8 cellular contexts compared by ENCODE assay signal in the genomic region with DNA sequence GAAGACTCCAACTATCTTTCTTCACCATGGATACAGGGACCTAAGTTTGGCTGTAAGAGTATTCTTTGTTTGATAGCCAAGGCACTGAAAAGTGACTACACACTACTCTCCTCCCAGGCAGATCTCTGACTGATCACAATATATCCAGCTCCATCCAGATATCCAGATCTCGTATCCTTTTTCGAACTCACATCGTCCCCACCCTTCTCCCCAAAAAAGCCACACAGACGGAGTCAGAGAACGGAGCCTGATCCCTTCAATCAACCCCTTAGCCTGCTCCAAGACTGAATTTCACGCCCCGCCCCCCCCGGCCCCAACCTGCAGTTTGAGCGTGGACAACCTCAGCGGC. TPM values are rescaled to one million over a fixed set of nuclear protein-coding genes. Genes with fewer than 3 reads are reported as not detected.
A peak's percentile ranks its signal among the peaks of the same experiment; 100 is the strongest.
DNase-seq lines count a peak whose midpoint lies in the region; ATAC-seq and TF ChIP-seq lines count a peak whose summit lies in the region.

No MANE protein-coding gene starts in this region.

- no peaks in the 10 kb centered on the region for H3K27me3 ChIP-seq in spleen (replicated peaks in 1 of 7)

- TF ChIP-seq POLR2A in spleen (IDR thresholded peaks at IDR 0.05): no peak

- H3K4me1 ChIP-seq in spleen: peaks cover 7 to 30% (median 18%) of the 10 kb centered on the region in 6 donors

- no peak for TF ChIP-seq CTCF in activated CD8-positive, alpha-beta T cell treated with anti-CD3 and anti-CD28 coated beads for 36 hours (IDR thresholded peaks at IDR 0.05)
- TF ChIP-seq CTCF in spleen (IDR thresholded peaks at IDR 0.05 in 8 of 11, conservative IDR thresholded peaks at IDR 0.05 in 3 of 11): no peak

- no peaks in the 10 kb centered on the region for H3K27me3 Mint-ChIP-seq in activated T-cell treated with anti-CD3 and anti-CD28 coated beads, Interleukin-2, amount 50 U/mL, for 4 hours (ENCODE audit: low read depth)
- H3K27me3 Mint-ChIP-seq in activated CD8-positive, alpha-beta T cell treated with anti-CD3 and anti-CD28 coated beads for 36 hours: no peaks in the 10 kb centered on the region

- peak overlapping the region; percentile 96 for H3K4me3 Mint-ChIP-seq in activated T-cell treated with anti-CD3 and anti-CD28 coated beads, Interleukin-2, amount 50 U/mL, for 4 hours
- H3K4me3 Mint-ChIP-seq in activated CD8-positive, alpha-beta T cell treated with anti-CD3 and anti-CD28 coated beads for 36 hours: peak overlapping the region; percentile 99

- H3K9me3 Mint-ChIP-seq in activated T-cell treated with anti-CD3 and anti-CD28 coated beads, Interleukin-2, amount 50 U/mL, for 4 hours: peaks cover 15% of the 10 kb centered on the region
- peaks cover 12% of the 10 kb centered on the region for H3K9me3 Mint-ChIP-seq in activated CD8-positive, alpha-beta T cell treated with anti-CD3 and anti-CD28 coated beads for 36 hours

- H3K9me3 ChIP-seq in spleen: peaks cover 0 to 29% (median 25%) of the 10 kb centered on the region in 8 donors

- ATAC-seq in activated T-cell treated with anti-CD3 and anti-CD28 coated beads, Interleukin-2, amount 50 U/mL, for 4 hours: no peak
- ATAC-seq in activated CD8-positive, alpha-beta T cell treated with anti-CD3 and anti-CD28 coated beads for 36 hours: no peak
- ATAC-seq in GM19452 (IDR thresholded peaks at IDR 0.05; ENCODE audit: unreplicated experiment): no peak
- ATAC-seq in GM19395 (IDR thresholded peaks at IDR 0.05; ENCODE audit: unreplicated experiment): no peak
- ATAC-seq in HG03457 (IDR thresholded peaks at IDR 0.05; ENCODE audit: unreplicated experiment): no peak

- no peak for DNase-seq in activated T-cell treated with anti-CD3 and anti-CD28 coated beads, Interleukin-2, amount 50 U/mL, for 4 hours
- no peak for DNase-seq in activated T-cell treated with anti-CD3 and anti-CD28 coated beads for 4 hours
- DNase-seq in activated CD8-positive, alpha-beta T cell treated with anti-CD3 and anti-CD28 coated beads for 36 hours: no peak
- DNase-seq in spleen: no peak

- H3K4me3 ChIP-seq in iPS-11a (ENCODE audit: low read depth, low read length) (peak overlapping the region; percentile 99), spleen (peak overlapping the region; percentile 71 to 98 (median 88))

- POLR2A ChIA-PET in activated CD8-positive, alpha-beta T cell treated with anti-CD3 and anti-CD28 coated beads for 36 hours (lab: Charles Lee): no interaction called here

- peaks cover 26% of the 10 kb centered on the region for H3K4me1 Mint-ChIP-seq in activated T-cell treated with anti-CD3 and anti-CD28 coated beads, Interleukin-2, amount 50 U/mL, for 4 hours (ENCODE audit: low read depth)
- H3K4me1 Mint-ChIP-seq in activated CD8-positive, alpha-beta T cell treated with anti-CD3 and anti-CD28 coated beads for 36 hours (ENCODE audit: low read depth): peaks cover 16% of the 10 kb centered on the region

- CTCF ChIA-PET in activated CD8-positive, alpha-beta T cell treated with anti-CD3 and anti-CD28 coated beads for 36 hours (lab: Charles Lee): no interaction called here

- 1 to 2% (median 1%) methylated on average over 8 to 10 of the region's 10 CpGs for WGBS in spleen, 5 donors

- H3K27ac Mint-ChIP-seq in activated CD8-positive, alpha-beta T cell treated with anti-CD3 and anti-CD28 coated beads for 36 hours: peak overlapping the region; percentile 93

- no peaks in the 10 kb centered on the region for H3K36me3 ChIP-seq in spleen

- H3K27ac ChIP-seq in spleen: peak overlapping the region; percentile 16 to 83 (median 64)

- intact Hi-C loops in activated CD8-positive, alpha-beta T cell treated with anti-CD3 and anti-CD28 coated beads for 36 hours (cut with micrococcal nuclease): no loop called here
- intact Hi-C loops in spleen (cut with DNase I; ENCODE audit: low total_unique reads): no loop called here

- H3K36me3 Mint-ChIP-seq in activated T-cell treated with anti-CD3 and anti-CD28 coated beads, Interleukin-2, amount 50 U/mL, for 4 hours (ENCODE audit: insufficient read depth): peaks cover 13% of the 10 kb centered on the region
- H3K36me3 Mint-ChIP-seq in activated CD8-positive, alpha-beta T cell treated with anti-CD3 and anti-CD28 coated beads for 36 hours (ENCODE audit: low read depth): peaks cover 11% of the 10 kb centered on the region

RNA-seq across cellular contexts. Expression of a gene that starts 0.5 kb away (rescaled TPM):
- 10 to 100 TPM; 20.2 to 21.6 (median 21.3) TPM for total RNA-seq in activated T-cell treated with anti-CD3 and anti-CD28 coated beads, Interleukin-2, amount 50 U/mL, for 4 hours
- total RNA-seq in activated CD8-positive, alpha-beta T cell treated with anti-CD3 and anti-CD28 coated beads for 36 hours: 10 to 100 TPM; 12.9 to 15.2 TPM
- 10 to 100 TPM; 12.5 to 24.0 (median 15.6) TPM for total RNA-seq in spleen
- polyA plus RNA-seq in spleen: 1 to 10 TPM; 6.5 to 9.0 (median 7.2) TPM

RNA-seq across cellular contexts. Expression of a gene that starts 0.6 kb away (rescaled TPM):
- total RNA-seq in activated T-cell treated with anti-CD3 and anti-CD28 coated beads, Interleukin-2, amount 50 U/mL, for 4 hours: 10 to 100 TPM in 1 of 3 donors, 1 to 10 TPM in 2; 6.8 to 11.3 (median 8.5) TPM
- 1 to 10 TPM; 5.0 to 6.6 TPM for total RNA-seq in activated CD8-positive, alpha-beta T cell treated with anti-CD3 and anti-CD28 coated beads for 36 hours
- total RNA-seq in spleen: 1 to 10 TPM; 2.4 to 8.3 (median 5.4) TPM
- 10 to 100 TPM in 2 of 3 donors, 1 to 10 TPM in 1; 8.9 to 12.2 (median 10.5) TPM for polyA plus RNA-seq in spleen

RNA-seq across cellular contexts. Expression of a gene that starts 14.5 kb away (rescaled TPM):
- total RNA-seq in activated T-cell treated with anti-CD3 and anti-CD28 coated beads, Interleukin-2, amount 50 U/mL, for 4 hours: under 1 TPM in 2 of 3 donors, not detected in 1; 0.05 to 0.35 TPM
- total RNA-seq in activated CD8-positive, alpha-beta T cell treated with anti-CD3 and anti-CD28 coated beads for 36 hours: not detected
- 1 to 10 TPM in 2 of 7 donors, under 1 TPM in 5; 0.22 to 2.0 (median 0.51) TPM for total RNA-seq in spleen
- under 1 TPM; 0.04 to 0.18 (median 0.06) TPM for polyA plus RNA-seq in spleen
